8 cellular contexts compared by ENCODE assay signal in the genomic region with DNA sequence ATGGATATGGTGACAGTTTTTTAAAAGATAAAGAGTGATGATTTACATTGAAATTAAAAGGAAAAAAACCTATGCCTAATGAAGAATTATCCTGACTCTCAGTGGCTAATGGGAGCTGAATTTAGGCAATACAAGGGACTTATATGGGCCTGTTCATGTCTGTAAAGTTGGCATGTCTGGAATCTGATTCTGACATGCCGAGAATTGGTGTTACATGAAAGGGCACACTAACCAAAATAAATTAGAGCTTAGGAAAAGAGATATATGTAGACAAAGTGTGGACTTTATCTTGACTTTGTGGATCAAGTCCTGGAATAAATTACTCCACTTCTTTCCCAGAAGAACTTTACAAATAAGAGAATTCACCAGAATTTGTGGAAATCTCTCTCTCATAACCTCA. TPM values are rescaled to one million over a fixed set of nuclear protein-coding genes. Genes with fewer than 3 reads are reported as not detected.
A peak's percentile ranks its signal among the peaks of the same experiment; 100 is the strongest.
DNase-seq lines count a peak whose midpoint lies in the region; ATAC-seq and TF ChIP-seq lines count a peak whose summit lies in the region.

No MANE protein-coding gene starts in this region.

- intact Hi-C loops in Right ventricle myocardium superior (cut with DNase I) = loop anchor here (5.0 to 10.0 kb wide), 2 partner anchors 98 to 141 kb away; partner anchors contain the start of gene HCFC2
- intact Hi-C loops in breast epithelium (cut with DNase I; ENCODE audit: low total_unique reads) = no loop called here

- no peaks in the 10 kb centered on the region for H3K9me3 Mint-ChIP-seq in mesothelial cell of epicardium

- DNase-seq in right atrium auricular region (ENCODE audit: low spot score) (no peak), Right ventricle myocardium superior (no peak), breast epithelium (ENCODE audit: low spot score in 2 of 2) (no peak), mesothelial cell of epicardium (ENCODE audit: low spot score in 2 of 2, unreplicated experiment in 2 of 2) (no peak), DMS53 (lab: John Stamatoyannopoulos, UW) (no peak), AG08396 (ENCODE audit: low spot score) (no peak), NCI-H128 (lab: John Stamatoyannopoulos, UW; ENCODE audit: unreplicated experiment) (no peak), NCI-H2227 treated with DMSO at 0.1 percent for 48 hours (lab: John Stamatoyannopoulos, UW) (no peak)

- H3K27me3 ChIP-seq in right atrium auricular region = no peaks in the 10 kb centered on the region
- H3K27me3 ChIP-seq in breast epithelium = no peaks in the 10 kb centered on the region

- H3K27ac ChIP-seq in right atrium auricular region (peak overlapping the region; percentile 97 to 98), breast epithelium (peak overlapping the region; percentile 95 to 98)

- H3K9me3 ChIP-seq in right atrium auricular region = no peaks in the 10 kb centered on the region
- H3K9me3 ChIP-seq in breast epithelium = no peaks in the 10 kb centered on the region

- peak overlapping the region; percentile 99 for H3K27ac Mint-ChIP-seq in mesothelial cell of epicardium

- no peaks in the 10 kb centered on the region for H3K27me3 Mint-ChIP-seq in mesothelial cell of epicardium (ENCODE audit: low read depth)

- H3K4me1 Mint-ChIP-seq in mesothelial cell of epicardium = peaks cover 53% of the 10 kb centered on the region

- H3K36me3 ChIP-seq in right atrium auricular region (no peaks in the 10 kb centered on the region), breast epithelium (no peaks in the 10 kb centered on the region)

- peaks cover 0 to 46% of the 10 kb centered on the region in 2 donors for H3K4me1 ChIP-seq in right atrium auricular region
- H3K4me1 ChIP-seq in breast epithelium = peaks cover 0 to 5% of the 10 kb centered on the region in 2 donors

- H3K4me3 ChIP-seq in right atrium auricular region (peak overlapping the region; percentile 88 to 96), breast epithelium (peak overlapping the region; percentile 75 to 95 (median 80))

- TF ChIP-seq CTCF in right atrium auricular region (IDR thresholded peaks at IDR 0.05) = no peak
- TF ChIP-seq CTCF in breast epithelium (IDR thresholded peaks at IDR 0.05) = no peak
- no peak for TF ChIP-seq CTCF in mesothelial cell of epicardium (IDR thresholded peaks at IDR 0.05; ENCODE audit: unreplicated experiment)

- no peak for ATAC-seq in Right ventricle myocardium superior (ENCODE audit: poor library complexity)

- H3K36me3 Mint-ChIP-seq in mesothelial cell of epicardium = no peaks in the 10 kb centered on the region

- peak overlapping the region; percentile 96 for H3K4me3 Mint-ChIP-seq in mesothelial cell of epicardium

- no peak for TF ChIP-seq POLR2A in breast epithelium (IDR thresholded peaks at IDR 0.05)

RNA-seq across cellular contexts. Expression of gene TDG, which starts 1.1 kb away (rescaled TPM):
- total RNA-seq in right atrium auricular region = 10 to 100 TPM; 10.2 to 13.7 TPM
- total RNA-seq in Right ventricle myocardium superior = 10.2 TPM
- total RNA-seq in breast epithelium = 10 to 100 TPM; 14.4 to 37.5 (median 29.8) TPM
- 46.2 to 48.5 TPM (median 48.2 TPM) in 3 replicates for total RNA-seq in mesothelial cell of epicardium

RNA-seq across cellular contexts. Expression of gene HSP90B1, which starts 36.5 kb away (rescaled TPM):
- 100 to 1,000 TPM; 245 to 272 TPM for total RNA-seq in right atrium auricular region
- 353 TPM for total RNA-seq in Right ventricle myocardium superior
- total RNA-seq in breast epithelium = 100 to 1,000 TPM; 341 to 456 (median 362) TPM
- 765 to 795 TPM (median 788 TPM) in 3 replicates for total RNA-seq in mesothelial cell of epicardium
